Comparison of ENCODE assay signal across 1 cellular context in genomic region chr1:41240806-41241747, GRCh38.
A peak's percentile ranks its signal among the peaks of the same experiment; 100 is the strongest.
TF ChIP-seq lines count a peak whose summit lies in the region.

No MANE protein-coding gene starts in this region.

TF ChIP-seq in HepG2, 621 proteins besides CTCF, POLR2A, EP300 and RAD21 (continued from another document and continues in another):
- TF ChIP-seq AHDC1 (CRISPR knock-in tag; IDR thresholded peaks at IDR 0.05; ENCODE audit: borderline replicate concordance) (no peak), ZNF639 (CRISPR knock-in tag; conservative IDR thresholded peaks at IDR 0.05) (no peak; the same call in 1 of the 2 replicates), ZNF513 (CRISPR knock-in tag; conservative IDR thresholded peaks at IDR 0.05) (no peak), CSRNP1 (CRISPR knock-in tag; IDR thresholded peaks at IDR 0.05) (no peak; the same call in 1 of the 2 replicates), REPIN1 (CRISPR knock-in tag; IDR thresholded peaks at IDR 0.05; ENCODE audit: borderline replicate concordance, low read depth) (no peak), PAXIP1 (CRISPR knock-in tag; conservative IDR thresholded peaks at IDR 0.05) (no peak), SETDB1 (CRISPR knock-in tag; IDR thresholded peaks at IDR 0.05; ENCODE audit: borderline replicate concordance) (no peak), ZNF737 (CRISPR knock-in tag; IDR thresholded peaks at IDR 0.05; ENCODE audit: borderline replicate concordance) (no peak), ZEB1 (IDR thresholded peaks at IDR 0.05; ENCODE audit: insufficient replicate concordance, low read depth) (no peak), SNAPC2 (CRISPR knock-in tag; IDR thresholded peaks at IDR 0.05) (no peak), MTF1 (CRISPR knock-in tag; IDR thresholded peaks at IDR 0.05) (no peak), RBM39 (IDR thresholded peaks at IDR 0.05; ENCODE audit: low read depth, low read length, poor library complexity, severe bottlenecking) (no peak), NR0B2 (CRISPR knock-in tag; IDR thresholded peaks at IDR 0.05) (peak; percentile 80; the same call in 1 of the 2 replicates), RNF2 (conservative IDR thresholded peaks at IDR 0.05; ENCODE audit: low read depth) (no peak), NR3C1 (CRISPR knock-in tag; IDR thresholded peaks at IDR 0.05) (no peak), ZFP91 (CRISPR knock-in tag; IDR thresholded peaks at IDR 0.05; ENCODE audit: borderline replicate concordance) (peak; percentile 43; the same call in 1 of the 2 replicates), ZNF564 (CRISPR knock-in tag; IDR thresholded peaks at IDR 0.05) (no peak), RXRB (CRISPR knock-in tag; IDR thresholded peaks at IDR 0.05; ENCODE audit: borderline replicate concordance) (no peak), CEBPG (CRISPR knock-in tag; IDR thresholded peaks at IDR 0.05) (no peak), SRY (CRISPR knock-in tag; IDR thresholded peaks at IDR 0.05) (0 out of 2 replicates have a peak, but pooled peaks have one; percentile 32), NONO (IDR thresholded peaks at IDR 0.05) (no peak), NONO (CRISPR knock-in tag; conservative IDR thresholded peaks at IDR 0.05) (no peak; the same call in 1 of the 2 replicates), ZNF772 (CRISPR knock-in tag; IDR thresholded peaks at IDR 0.05) (no peak), NCOR1 (IDR thresholded peaks at IDR 0.05; ENCODE audit: borderline replicate concordance, low read length) (no peak), MLX (CRISPR knock-in tag; IDR thresholded peaks at IDR 0.05) (no peak), SSRP1 (CRISPR knock-in tag; IDR thresholded peaks at IDR 0.05) (no peak), MYC (CRISPR knock-in tag; IDR thresholded peaks at IDR 0.05; ENCODE audit: borderline replicate concordance) (peak; percentile 82), HNF4G (IDR thresholded peaks at IDR 0.05; ENCODE audit: borderline replicate concordance, low read depth, low read length) (no peak), HNF4G (CRISPR knock-in tag; IDR thresholded peaks at IDR 0.05; ENCODE audit: borderline replicate concordance, low read depth) (no peak), XRCC5 (optimal IDR thresholded peaks at IDR 0.05; ENCODE audit: low read length) (no peak), ISX (CRISPR knock-in tag; conservative IDR thresholded peaks at IDR 0.05) (0 out of 2 replicates have a peak, but pooled peaks have one; percentile 20), ZFP37 (CRISPR knock-in tag; IDR thresholded peaks at IDR 0.05; ENCODE audit: borderline replicate concordance) (no peak), HDAC1 (CRISPR knock-in tag; IDR thresholded peaks at IDR 0.05) (peak; percentile 62), PCBP2 (optimal IDR thresholded peaks at IDR 0.05; ENCODE audit: low read depth, low read length, poor library complexity, severe bottlenecking) (no peak), RELA (CRISPR knock-in tag; IDR thresholded peaks at IDR 0.05) (no peak), ZNF556 (CRISPR knock-in tag; IDR thresholded peaks at IDR 0.05; ENCODE audit: borderline replicate concordance) (no peak), MTA3 (CRISPR knock-in tag; IDR thresholded peaks at IDR 0.05) (no peak), SMAD3 (CRISPR knock-in tag; IDR thresholded peaks at IDR 0.05) (no peak), ZNF614 (CRISPR knock-in tag; IDR thresholded peaks at IDR 0.05; ENCODE audit: borderline replicate concordance) (peak; percentile 31; the same call in 1 of the 2 replicates), TRIM24 (CRISPR knock-in tag; IDR thresholded peaks at IDR 0.05) (no peak), REST (IDR thresholded peaks at IDR 0.05; ENCODE audit: borderline replicate concordance in 1 of 2, low read depth in 1 of 2, low read length in 2 of 2) (no peak), FOXM1 (CRISPR knock-in tag; IDR thresholded peaks at IDR 0.05) (no peak), KDM6A (CRISPR knock-in tag; IDR thresholded peaks at IDR 0.05; ENCODE audit: low read depth) (no peak), KDM1A (CRISPR knock-in tag; IDR thresholded peaks at IDR 0.05) (no peak)
